In the genomic region with DNA sequence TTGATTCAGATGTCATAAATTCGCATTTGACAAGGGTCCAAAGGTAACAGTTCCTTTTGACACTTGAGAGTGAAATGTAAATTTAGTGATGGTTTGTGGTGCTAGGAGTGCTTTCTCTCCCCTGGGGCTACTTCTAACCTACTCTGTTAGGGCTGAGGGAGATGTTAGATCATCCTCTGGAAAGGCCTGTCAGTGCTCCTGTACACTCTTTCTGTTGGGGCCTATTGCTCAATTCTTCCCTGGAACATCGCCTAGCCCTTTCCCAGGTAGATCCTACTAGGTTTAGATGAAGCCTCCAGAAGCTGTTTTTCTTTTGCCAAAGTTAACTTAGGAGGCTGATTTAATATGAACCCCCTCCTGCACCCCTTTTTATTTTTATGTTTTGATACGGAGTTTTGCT, we compare ENCODE assay signal across 8 cellular contexts. TPM values are rescaled to one million over a fixed set of nuclear protein-coding genes. Genes with fewer than 3 reads are reported as not detected.
DNase-seq lines count a peak whose midpoint lies in the region; ATAC-seq and TF ChIP-seq lines count a peak whose summit lies in the region.

No MANE protein-coding gene starts in this region.

- peak overlapping the region; percentile 80 for H3K4me3 Mint-ChIP-seq in Caco-2 (ENCODE audit: unreplicated experiment)
- peak overlapping the region; percentile 88 for H3K4me3 Mint-ChIP-seq in activated naive CD8-positive, alpha-beta T cell treated with anti-CD3 and anti-CD28 coated beads, Interleukin-2, amount 50 U/mL, for 24 hours
- peak overlapping the region; percentile 79 to 94 (median 90) for H3K4me3 Mint-ChIP-seq in naive thymus-derived CD4-positive, alpha-beta T cell

- H3K9me3 Mint-ChIP-seq in Caco-2 (ENCODE audit: unreplicated experiment) = no peaks in the 10 kb centered on the region
- H3K9me3 Mint-ChIP-seq in activated naive CD8-positive, alpha-beta T cell treated with anti-CD3 and anti-CD28 coated beads, Interleukin-2, amount 50 U/mL, for 24 hours = no peaks in the 10 kb centered on the region
- peaks cover 0 to 2% (median 0%) of the 10 kb centered on the region in 11 donors for H3K9me3 Mint-ChIP-seq in naive thymus-derived CD4-positive, alpha-beta T cell

- H3K9me3 ChIP-seq in Caco-2 = no peaks in the 10 kb centered on the region
- H3K9me3 ChIP-seq in naive thymus-derived CD4-positive, alpha-beta T cell (ENCODE audit: control insufficient read depth in 2 of 3, low read length in 3 of 3) = no peaks in the 10 kb centered on the region

- H3K4me1 Mint-ChIP-seq in Caco-2 (ENCODE audit: low read depth, unreplicated experiment) = peaks cover 37% of the 10 kb centered on the region
- peaks cover 21% of the 10 kb centered on the region for H3K4me1 Mint-ChIP-seq in activated naive CD8-positive, alpha-beta T cell treated with anti-CD3 and anti-CD28 coated beads, Interleukin-2, amount 50 U/mL, for 24 hours
- H3K4me1 Mint-ChIP-seq in naive thymus-derived CD4-positive, alpha-beta T cell = peaks cover 17 to 34% (median 31%) of the 10 kb centered on the region in 7 donors

- peak overlapping the region; percentile 44 for H3K4me3 ChIP-seq in Caco-2 (ENCODE audit: low read depth, low read length)
- peak overlapping the region; percentile 80 for H3K4me3 ChIP-seq in naive thymus-derived CD4-positive, alpha-beta T cell (ENCODE audit: low read length)

- CTCF ChIA-PET in Caco-2 (lab: Charles Lee) = interaction anchor here (1.4 to 1.5 kb wide), 3 partner anchors 55 to 762 kb away, joined by 5 to 14 read pairs (median 7); partner anchors contain the start of gene MSL2
- CTCF ChIA-PET in naive thymus-derived CD4-positive, alpha-beta T cell (lab: Charles Lee) = interaction anchor here (0.6 to 1.4 kb wide), 4 partner anchors 35 to 773 kb away, joined by 3 to 5 read pairs (median 4); no protein-coding TSS in a partner anchor

- H3K4me1 ChIP-seq in Caco-2 = peaks cover 36% of the 10 kb centered on the region
- H3K4me1 ChIP-seq in naive thymus-derived CD4-positive, alpha-beta T cell (ENCODE audit: control insufficient read depth in 2 of 2, insufficient read depth in 2 of 2, low read length in 2 of 2) = peaks cover 9% of the 10 kb centered on the region in 2 donors

- intact Hi-C loops in Caco-2 (cut with micrococcal nuclease; ENCODE audit: unreplicated experiment) = loop anchor here (1.0 to 5.0 kb wide), 4 partner anchors 104 to 501 kb away; partner anchors contain the start of gene STAG1
- intact Hi-C loops in naive thymus-derived CD4-positive, alpha-beta T cell (cut with micrococcal nuclease) = loop anchor here (2.0 to 10.0 kb wide), 6 partner anchors 81 to 1933 kb away; partner anchors contain the start of genes ARMC8 (in 1 of the 2), CEP63 (in 1 of the 2) and NCK1 (in 1 of the 2)

- TF ChIP-seq CTCF in Caco-2 (IDR thresholded peaks at IDR 0.05; ENCODE audit: insufficient read depth in 1 of 2, low read depth in 1 of 2, low read length in 1 of 2, severe bottlenecking in 1 of 2, unreplicated experiment in 1 of 2) = no peak

- H3K36me3 ChIP-seq in Caco-2 (ENCODE audit: control insufficient read depth, insufficient read depth, low read length) = no peaks in the 10 kb centered on the region
- H3K36me3 ChIP-seq in naive thymus-derived CD4-positive, alpha-beta T cell (ENCODE audit: control insufficient read depth in 2 of 3, insufficient read depth in 3 of 3, low read length in 3 of 3) = peaks cover 0 to 6% (median 5%) of the 10 kb centered on the region in 3 experiments

- peaks cover 12% of the 10 kb centered on the region for H3K36me3 Mint-ChIP-seq in Caco-2 (ENCODE audit: insufficient read depth, unreplicated experiment)
- peaks cover 4% of the 10 kb centered on the region for H3K36me3 Mint-ChIP-seq in activated naive CD8-positive, alpha-beta T cell treated with anti-CD3 and anti-CD28 coated beads, Interleukin-2, amount 50 U/mL, for 24 hours (ENCODE audit: low read depth)
- peaks cover 4 to 17% (median 10%) of the 10 kb centered on the region in 5 donors for H3K36me3 Mint-ChIP-seq in naive thymus-derived CD4-positive, alpha-beta T cell

- ATAC-seq in HG02870 (IDR thresholded peaks at IDR 0.05; ENCODE audit: unreplicated experiment) (peak; percentile 1), HG03565 (IDR thresholded peaks at IDR 0.05; ENCODE audit: unreplicated experiment) (no peak)
- ATAC-seq in activated naive CD8-positive, alpha-beta T cell treated with anti-CD3 and anti-CD28 coated beads, Interleukin-2, amount 50 U/mL, for 24 hours = no peak
- ATAC-seq in naive thymus-derived CD4-positive, alpha-beta T cell = no peak

- H3K27me3 ChIP-seq in Caco-2 (replicated peaks; ENCODE audit: control insufficient read depth, insufficient read depth, low read length) = no peaks in the 10 kb centered on the region
- H3K27me3 ChIP-seq in naive thymus-derived CD4-positive, alpha-beta T cell (ENCODE audit: control insufficient read depth in 2 of 2, insufficient read depth in 2 of 2, low read length in 2 of 2) = no peaks in the 10 kb centered on the region

- H3K27me3 Mint-ChIP-seq in Caco-2 (ENCODE audit: insufficient read depth, unreplicated experiment) = no peaks in the 10 kb centered on the region
- no peaks in the 10 kb centered on the region for H3K27me3 Mint-ChIP-seq in activated naive CD8-positive, alpha-beta T cell treated with anti-CD3 and anti-CD28 coated beads, Interleukin-2, amount 50 U/mL, for 24 hours
- no peaks in the 10 kb centered on the region for H3K27me3 Mint-ChIP-seq in naive thymus-derived CD4-positive, alpha-beta T cell

- POLR2A ChIA-PET in Caco-2 (lab: Charles Lee) = interaction anchor here (0.9 to 1.4 kb wide), 3 partner anchors 55 to 64 kb away, joined by 3 to 17 read pairs (median 3); partner anchors contain the start of gene MSL2
- POLR2A ChIA-PET in naive thymus-derived CD4-positive, alpha-beta T cell (lab: Charles Lee) = interaction anchor here (0.5 to 5.1 kb wide), 3 partner anchors 51 to 109 kb away, joined by 3 to 78 read pairs (median 3); partner anchors contain the start of gene MSL2

- DNase-seq in Caco-2 (no peak), hypothalamus (lab: John Stamatoyannopoulos, UW) (no peak)
- no peak for DNase-seq in activated naive CD8-positive, alpha-beta T cell treated with anti-CD3 and anti-CD28 coated beads, Interleukin-2, amount 50 U/mL, for 24 hours
- peak in 1 of 9 donors; percentile 2 for DNase-seq in naive thymus-derived CD4-positive, alpha-beta T cell
- DNase-seq in central memory CD4-positive, alpha-beta T cell = no peak
- no peak for DNase-seq in activated CD4-positive, alpha-beta T cell treated with anti-CD3 and anti-CD28 coated beads for 48 hours

- BruUV-seq in Caco-2 (replicated peaks; lab: Mats Ljungman, UMichigan) = no TSS peak

- H3K27ac Mint-ChIP-seq in Caco-2 (ENCODE audit: unreplicated experiment) = peak overlapping the region; percentile 99
- peak overlapping the region; percentile 92 for H3K27ac Mint-ChIP-seq in activated naive CD8-positive, alpha-beta T cell treated with anti-CD3 and anti-CD28 coated beads, Interleukin-2, amount 50 U/mL, for 24 hours
- H3K27ac Mint-ChIP-seq in naive thymus-derived CD4-positive, alpha-beta T cell = peak overlapping the region; percentile 21 to 96 (median 93)

- H3K27ac ChIP-seq in naive thymus-derived CD4-positive, alpha-beta T cell (ENCODE audit: low read depth, low read length) = peak overlapping the region; percentile 80

RNA-seq across cellular contexts. Expression of gene PCCB, which starts 1.4 kb away (rescaled TPM):
- 39.7 and 45.5 TPM in 2 replicates for total RNA-seq in Caco-2 (2022)
- 10 to 100 TPM; 13.6 to 22.6 (median 16.6) TPM for total RNA-seq in naive thymus-derived CD4-positive, alpha-beta T cell
- 10 to 100 TPM; 27.2 to 30.9 TPM for polyA plus RNA-seq in naive thymus-derived CD4-positive, alpha-beta T cell

RNA-seq across cellular contexts. Expression of gene MSL2, which starts 55.4 kb away (rescaled TPM):
- 28.0 and 28.5 TPM in 2 replicates for total RNA-seq in Caco-2 (2022)
- 100 to 1,000 TPM in 3 of 5 experiments, 10 to 100 TPM in 2; 57.8 to 110 (median 107) TPM for total RNA-seq in naive thymus-derived CD4-positive, alpha-beta T cell
- polyA plus RNA-seq in naive thymus-derived CD4-positive, alpha-beta T cell = 10 to 100 TPM; 40.9 to 42.8 TPM
